In the genomic region with DNA sequence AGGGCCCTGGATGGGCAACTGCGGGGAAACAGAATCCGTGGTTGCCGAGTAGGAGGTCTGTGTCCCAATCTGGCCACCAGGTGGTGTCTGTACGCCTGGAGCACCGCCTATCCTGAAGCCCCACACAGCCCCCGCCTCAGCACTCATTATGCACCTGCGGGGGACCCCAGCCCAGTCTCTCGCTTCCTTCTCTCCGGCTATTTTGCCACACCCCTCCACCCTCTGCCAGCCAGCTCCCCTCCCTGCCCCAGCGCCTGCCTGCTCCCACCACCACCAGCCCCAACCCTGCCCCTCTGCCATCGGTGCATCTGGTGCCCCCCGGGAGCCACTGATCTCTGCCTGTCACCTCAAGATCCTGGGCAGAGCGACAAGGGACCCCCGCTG, we compare ENCODE assay signal across 8 cellular contexts. TPM values are rescaled to one million over a fixed set of nuclear protein-coding genes. Genes with fewer than 3 reads are reported as not detected.
DNase-seq lines count a peak whose midpoint lies in the region; ATAC-seq and TF ChIP-seq lines count a peak whose summit lies in the region.

No MANE protein-coding gene starts in this region.

- peak; percentile 79 for DNase-seq in Calu3
- DNase-seq in NCI-H526 treated with DMSO at 0.1 percent for 48 hours (lab: John Stamatoyannopoulos, UW): peak; percentile 85
- peak; percentile 76 for DNase-seq in activated CD4-positive, alpha-beta T cell treated with anti-CD3 and anti-CD28 coated beads, Interleukin-2, amount 10 ng/mL, durations not matched to agents 7 days and 5 days
- peak; percentile 80 for DNase-seq in mesendoderm
- DNase-seq in stomach: peak; percentile 69

- intact Hi-C loops in Calu3 (cut with micrococcal nuclease; ENCODE audit: unreplicated experiment) (loop anchor here (5.0 kb wide), 1 partner anchor 243 kb away; the partner anchor contains the start of genes GLI1 and INHBE), stomach (cut with DNase I; ENCODE audit: low total_unique reads) (loop anchor here (5.0 kb wide), 1 partner anchor 33 kb away; no protein-coding TSS in a partner anchor)
- intact Hi-C loops in dendritic cell treated with granulocyte-macrophage colony-stimulating factor and Interleukin-4, amounts not matched to agents 40 ng/mL and 50 ng/mL, for 4 days (cut with micrococcal nuclease): loop anchor here (1.0 kb wide), 1 partner anchor 25 kb away; no protein-coding TSS in a partner anchor

- no peak overlapping the region for H2BK120ac ChIP-seq in mesendoderm (ENCODE audit: low read depth, low read length)

- no TSS peak for BruUV-seq in Calu3 (replicated peaks; lab: Mats Ljungman, UMichigan)

- WGBS in mesendoderm (ENCODE audit: extremely low coverage, insufficient coverage, low lambda C conversion rate): no CpG with 5 or more reads among the region's 14 CpGs
- 1 to 4% (median 2%) methylated on average over 13 to 14 of the region's 14 CpGs for WGBS in stomach, 5 donors

- TF ChIP-seq POLR2A in stomach (IDR thresholded peaks at IDR 0.05): no peak

- H3K27me3 Mint-ChIP-seq in Calu3 (ENCODE audit: unreplicated experiment): peaks cover 51% of the 10 kb centered on the region
- H3K27me3 Mint-ChIP-seq in activated CD4-positive, alpha-beta T cell treated with anti-CD3 and anti-CD28 coated beads, Interleukin-2, amount 10 ng/mL, durations not matched to agents 7 days and 5 days: peaks cover 53% of the 10 kb centered on the region
- peaks cover 55% of the 10 kb centered on the region for H3K27me3 Mint-ChIP-seq in dendritic cell treated with granulocyte-macrophage colony-stimulating factor and Interleukin-4, amounts not matched to agents 40 ng/mL and 50 ng/mL, for 4 days

- no peaks in the 10 kb centered on the region for H3K79me2 ChIP-seq in mesendoderm (ENCODE audit: control insufficient read depth, insufficient read depth, low read length)

- no peak overlapping the region for H3K18ac ChIP-seq in mesendoderm (ENCODE audit: low read length)

- no peak overlapping the region for H3K4me3 Mint-ChIP-seq in Calu3 (ENCODE audit: low read depth, unreplicated experiment)
- H3K4me3 Mint-ChIP-seq in activated CD4-positive, alpha-beta T cell treated with anti-CD3 and anti-CD28 coated beads, Interleukin-2, amount 10 ng/mL, durations not matched to agents 7 days and 5 days: no peak overlapping the region
- no peak overlapping the region for H3K4me3 Mint-ChIP-seq in dendritic cell treated with granulocyte-macrophage colony-stimulating factor and Interleukin-4, amounts not matched to agents 40 ng/mL and 50 ng/mL, for 4 days

- H3K27ac ChIP-seq in mesendoderm (ENCODE audit: low read depth, low read length): no peak overlapping the region
- H3K27ac ChIP-seq in stomach: no peak overlapping the region

- POLR2A ChIA-PET in activated CD4-positive, alpha-beta T cell treated with anti-CD3 and anti-CD28 coated beads, Interleukin-2, amount 10 ng/mL, durations not matched to agents 7 days and 5 days (lab: Charles Lee): interaction anchor here (1.2 kb wide), 1 partner anchor 29 kb away, joined by 14 read pairs; no protein-coding TSS in a partner anchor

- peaks cover 49% of the 10 kb centered on the region for H3K4me1 Mint-ChIP-seq in Calu3 (ENCODE audit: low read depth, unreplicated experiment)
- H3K4me1 Mint-ChIP-seq in activated CD4-positive, alpha-beta T cell treated with anti-CD3 and anti-CD28 coated beads, Interleukin-2, amount 10 ng/mL, durations not matched to agents 7 days and 5 days: peaks cover 39% of the 10 kb centered on the region
- H3K4me1 Mint-ChIP-seq in dendritic cell treated with granulocyte-macrophage colony-stimulating factor and Interleukin-4, amounts not matched to agents 40 ng/mL and 50 ng/mL, for 4 days (ENCODE audit: low read depth): peaks cover 40% of the 10 kb centered on the region

- no peak for TF ChIP-seq EP300 in stomach (IDR thresholded peaks at IDR 0.05)

- no peak overlapping the region for H2BK15ac ChIP-seq in mesendoderm (replicated peaks; ENCODE audit: low read depth)

- H4K8ac ChIP-seq in mesendoderm (ENCODE audit: low read depth, low read length): no peak overlapping the region

- CTCF ChIA-PET in Calu3 (lab: Charles Lee): interaction anchor here (1.4 to 2.3 kb wide), 7 partner anchors 16 to 244 kb away, joined by 3 to 26 read pairs (median 11); partner anchors contain the start of genes NEMP1 and SHMT2
- CTCF ChIA-PET in activated CD4-positive, alpha-beta T cell treated with anti-CD3 and anti-CD28 coated beads, Interleukin-2, amount 10 ng/mL, durations not matched to agents 7 days and 5 days (lab: Charles Lee): interaction anchor here (0.7 to 5.9 kb wide), 16 partner anchors 11 to 246 kb away, joined by 3 to 142 read pairs (median 4); partner anchors contain the start of genes GLI1, LRP1 and SHMT2

- no peak overlapping the region for H3K56ac ChIP-seq in mesendoderm (ENCODE audit: low read length)

- H3K9me3 Mint-ChIP-seq in Calu3 (ENCODE audit: low read depth, unreplicated experiment): no peaks in the 10 kb centered on the region
- H3K9me3 Mint-ChIP-seq in activated CD4-positive, alpha-beta T cell treated with anti-CD3 and anti-CD28 coated beads, Interleukin-2, amount 10 ng/mL, durations not matched to agents 7 days and 5 days: no peaks in the 10 kb centered on the region
- no peaks in the 10 kb centered on the region for H3K9me3 Mint-ChIP-seq in dendritic cell treated with granulocyte-macrophage colony-stimulating factor and Interleukin-4, amounts not matched to agents 40 ng/mL and 50 ng/mL, for 4 days

- ATAC-seq in HG02588 (IDR thresholded peaks at IDR 0.05; ENCODE audit: unreplicated experiment) (peak; percentile 42), HG02678 (IDR thresholded peaks at IDR 0.05; ENCODE audit: unreplicated experiment) (no peak)

- no peak overlapping the region for H4K5ac ChIP-seq in mesendoderm (ENCODE audit: low read length)

- H3K23ac ChIP-seq in mesendoderm (ENCODE audit: low read length): no peak overlapping the region

- H2AK5ac ChIP-seq in mesendoderm (ENCODE audit: low read length): no peak overlapping the region

- no peak overlapping the region for H2BK5ac ChIP-seq in mesendoderm (ENCODE audit: low read length)

- H3K27me3 ChIP-seq in mesendoderm (ENCODE audit: insufficient read depth, low read length, poor library complexity) (peaks cover 33% of the 10 kb centered on the region), stomach (peaks cover 26 to 60% (median 50%) of the 10 kb centered on the region in 3 donors)

- H3K79me1 ChIP-seq in mesendoderm (ENCODE audit: low read length): no peaks in the 10 kb centered on the region

- peaks cover 10% of the 10 kb centered on the region for H3K36me3 Mint-ChIP-seq in Calu3 (ENCODE audit: insufficient read depth, unreplicated experiment)
- H3K36me3 Mint-ChIP-seq in activated CD4-positive, alpha-beta T cell treated with anti-CD3 and anti-CD28 coated beads, Interleukin-2, amount 10 ng/mL, durations not matched to agents 7 days and 5 days (ENCODE audit: low read depth): no peaks in the 10 kb centered on the region
- H3K36me3 Mint-ChIP-seq in dendritic cell treated with granulocyte-macrophage colony-stimulating factor and Interleukin-4, amounts not matched to agents 40 ng/mL and 50 ng/mL, for 4 days (ENCODE audit: low read depth): peaks cover 37% of the 10 kb centered on the region

- no peak overlapping the region for H3K4ac ChIP-seq in mesendoderm (ENCODE audit: low read depth, low read length)

- no peak overlapping the region for H3K4me2 ChIP-seq in mesendoderm (ENCODE audit: low read length)

- no peak overlapping the region for H3K9ac ChIP-seq in mesendoderm (ENCODE audit: low read length)

- H3K27ac Mint-ChIP-seq in Calu3 (ENCODE audit: unreplicated experiment): no peak overlapping the region
- no peak overlapping the region for H3K27ac Mint-ChIP-seq in activated CD4-positive, alpha-beta T cell treated with anti-CD3 and anti-CD28 coated beads, Interleukin-2, amount 10 ng/mL, durations not matched to agents 7 days and 5 days
- peak overlapping the region; percentile 2 for H3K27ac Mint-ChIP-seq in dendritic cell treated with granulocyte-macrophage colony-stimulating factor and Interleukin-4, amounts not matched to agents 40 ng/mL and 50 ng/mL, for 4 days

- H3K36me3 ChIP-seq in mesendoderm (ENCODE audit: control insufficient read depth, insufficient read depth, low read length): no peaks in the 10 kb centered on the region
- peaks cover 10 to 35% (median 35%) of the 10 kb centered on the region in 4 donors for H3K36me3 ChIP-seq in stomach

- H3K4me1 ChIP-seq in mesendoderm (ENCODE audit: control insufficient read depth, low read depth, low read length): no peaks in the 10 kb centered on the region
- H3K4me1 ChIP-seq in stomach: peaks cover 19 to 47% (median 40%) of the 10 kb centered on the region in 4 donors

- no peaks in the 10 kb centered on the region for H3K9me3 ChIP-seq in stomach

- TF ChIP-seq CTCF in Calu3 (IDR thresholded peaks at IDR 0.05; ENCODE audit: unreplicated experiment): peak; percentile 88
- peak in 5 of 7 experiments; percentile 61 to 84 (median 66) for TF ChIP-seq CTCF in stomach (IDR thresholded peaks at IDR 0.05)

- H3K4me3 ChIP-seq in mesendoderm (ENCODE audit: low read length) (no peak overlapping the region), stomach (no peak overlapping the region)

RNA-seq across cellular contexts. Expression of gene NXPH4, which starts 2.2 kb away (rescaled TPM):
- 2.0 and 4.1 TPM in 2 replicates for total RNA-seq in Calu3 (2022)
- under 1 TPM; 0.29 to 0.32 TPM for total RNA-seq in activated CD4-positive, alpha-beta T cell treated with anti-CD3 and anti-CD28 coated beads, Interleukin-2, amount 10 ng/mL, durations not matched to agents 7 days and 5 days
- polyA plus RNA-seq in mesendoderm (2013, experiment 1 of 2): 0.52 TPM
- polyA plus RNA-seq in mesendoderm (2013, experiment 2 of 2): 0.42 TPM
- under 1 TPM in 1 of 5 donors, not detected in 4; 0.18 TPM for total RNA-seq in stomach
- polyA plus RNA-seq in stomach: under 1 TPM in 2 of 3 donors, not detected in 1; 0.30 to 0.44 TPM

RNA-seq across cellular contexts. Expression of gene SHMT2, which starts 15.1 kb away (rescaled TPM):
- 203 and 243 TPM in 2 replicates for total RNA-seq in Calu3 (2022)
- 100 to 1,000 TPM; 137 to 141 TPM for total RNA-seq in activated CD4-positive, alpha-beta T cell treated with anti-CD3 and anti-CD28 coated beads, Interleukin-2, amount 10 ng/mL, durations not matched to agents 7 days and 5 days
- polyA plus RNA-seq in mesendoderm (2013, experiment 1 of 2): 223 TPM
- 222 TPM for polyA plus RNA-seq in mesendoderm (2013, experiment 2 of 2)
- total RNA-seq in stomach: 10 to 100 TPM; 26.1 to 93.7 (median 77.8) TPM
- 10 to 100 TPM; 54.6 to 59.0 (median 57.1) TPM for polyA plus RNA-seq in stomach

RNA-seq across cellular contexts. Expression of gene STAC3, which starts 36.6 kb away (rescaled TPM):
- total RNA-seq in Calu3 (2022) (5.0 and 7.0 TPM in 2 replicates), stomach (1 to 10 TPM in 2 of 5 donors, under 1 TPM in 2, not detected in 1; 0.55 to 5.1 (median 1.6) TPM)
- total RNA-seq in activated CD4-positive, alpha-beta T cell treated with anti-CD3 and anti-CD28 coated beads, Interleukin-2, amount 10 ng/mL, durations not matched to agents 7 days and 5 days: 1 to 10 TPM; 5.1 to 5.2 TPM
- 0.24 TPM for polyA plus RNA-seq in mesendoderm (2013, experiment 1 of 2)
- polyA plus RNA-seq in mesendoderm (2013, experiment 2 of 2): 0.42 TPM
- polyA plus RNA-seq in stomach: 1 to 10 TPM; 1.3 to 3.8 (median 3.5) TPM
